In genomic region chr1:220564216-220564615, GRCh38 we compare ENCODE assay signal across 25 cellular contexts. TPM values are rescaled to one million over a fixed set of nuclear protein-coding genes. Genes with fewer than 3 reads are reported as not detected.
"Had no signal": no experiment of that assay in that cellular context is flagged by ENCODE, and none has a peak within 500 bp of the region (broad histone marks: within the 10 kb centered on the region; RNA-seq: fewer than 3 reads in every experiment).

No MANE protein-coding gene starts in this region.

- H3K4me3 ChIP-seq: heart left ventricle, smooth muscle cell, uterus had no signal

- DNase-seq: activated CD4-positive, alpha-beta memory T cell treated with anti-CD3 and anti-CD28 coated beads, Interleukin-2, amount 10 ng/mL, durations not matched to agents 7 days and 5 days; activated CD4-positive, alpha-beta T cell treated with anti-CD3 and anti-CD28 coated beads for 1 hour; activated CD4-positive, alpha-beta T cell treated with anti-CD3 and anti-CD28 coated beads, Interleukin-2, amount 10 ng/mL, durations not matched to agents 7 days and 5 days; activated CD8-positive, alpha-beta memory T cell treated with anti-CD3 and anti-CD28 coated beads, Interleukin-2, amount 50 U/mL, for 48 hours; activated gamma-delta T cell; activated naive CD4-positive, alpha-beta T cell treated with anti-CD3 and anti-CD28 coated beads, Interleukin-2, amount 10 ng/mL, durations not matched to agents 7 days and 5 days; activated T-cell treated with anti-CD3 and anti-CD28 coated beads, Interleukin-2, amount 50 U/mL, for 24 hours; amygdala; central memory CD4-positive, alpha-beta T cell; foreskin fibroblast; heart left ventricle; hypothalamus; immature natural killer cell; mesenchymal stem cell; natural killer cell; stimulated activated CD4-positive, alpha-beta T cell treated with anti-CD3 and anti-CD28 coated beads, Interleukin-1b, Interleukin-23, amount 100 ng/mL, for 48 hours; stimulated activated CD4-positive, alpha-beta T cell treated with anti-CD3 and anti-CD28 coated beads, Interleukin-4, amount 100 ng/mL, for 4 hours; stimulated activated CD8-positive, alpha-beta memory T cell treated with anti-CD3 and anti-CD28 coated beads, Interleukin-4, amount 100 ng/mL, for 48 hours; stimulated activated naive CD8-positive, alpha-beta T cell treated with anti-CD3 and anti-CD28 coated beads, Interleukin-15, amount 100 ng/mL, for 72 hours; substantia nigra; uterus had no signal

- ATAC-seq: natural killer cell; stimulated activated memory B cell treated with anti-CD40 and anti-IgM and Interleukin-4, amounts not matched to agents 10 μg/mL and 1 μg/mL and 100 μg/mL, for 72 hours; stimulated activated naive CD8-positive, alpha-beta T cell treated with anti-CD3 and anti-CD28 coated beads, Interleukin-15, amount 100 ng/mL, for 72 hours had no signal

- H3K27ac Mint-ChIP-seq: activated CD4-positive, alpha-beta memory T cell treated with anti-CD3 and anti-CD28 coated beads, Interleukin-2, amount 10 ng/mL, durations not matched to agents 7 days and 5 days; activated CD4-positive, alpha-beta T cell treated with anti-CD3 and anti-CD28 coated beads, Interleukin-2, amount 10 ng/mL, durations not matched to agents 7 days and 5 days; activated naive CD4-positive, alpha-beta T cell treated with anti-CD3 and anti-CD28 coated beads, Interleukin-2, amount 10 ng/mL, durations not matched to agents 7 days and 5 days; activated T-cell treated with anti-CD3 and anti-CD28 coated beads, Interleukin-2, amount 50 U/mL, for 24 hours; immature natural killer cell; natural killer cell; stimulated activated memory B cell treated with anti-CD40 and anti-IgM and Interleukin-4, amounts not matched to agents 10 μg/mL and 1 μg/mL and 100 μg/mL, for 72 hours; stimulated activated naive CD8-positive, alpha-beta T cell treated with anti-CD3 and anti-CD28 coated beads, Interleukin-15, amount 100 ng/mL, for 72 hours; type B pancreatic cell had no signal

- H3K36me3 Mint-ChIP-seq: activated naive CD4-positive, alpha-beta T cell treated with anti-CD3 and anti-CD28 coated beads, Interleukin-2, amount 10 ng/mL, durations not matched to agents 7 days and 5 days; immature natural killer cell; natural killer cell; stimulated activated memory B cell treated with anti-CD40 and anti-IgM and Interleukin-4, amounts not matched to agents 10 μg/mL and 1 μg/mL and 100 μg/mL, for 72 hours; type B pancreatic cell had no signal

- H3K4me1 Mint-ChIP-seq: activated CD4-positive, alpha-beta memory T cell treated with anti-CD3 and anti-CD28 coated beads, Interleukin-2, amount 10 ng/mL, durations not matched to agents 7 days and 5 days; activated CD4-positive, alpha-beta T cell treated with anti-CD3 and anti-CD28 coated beads, Interleukin-2, amount 10 ng/mL, durations not matched to agents 7 days and 5 days; activated naive CD4-positive, alpha-beta T cell treated with anti-CD3 and anti-CD28 coated beads, Interleukin-2, amount 10 ng/mL, durations not matched to agents 7 days and 5 days; immature natural killer cell; natural killer cell; stimulated activated memory B cell treated with anti-CD40 and anti-IgM and Interleukin-4, amounts not matched to agents 10 μg/mL and 1 μg/mL and 100 μg/mL, for 72 hours; stimulated activated naive CD8-positive, alpha-beta T cell treated with anti-CD3 and anti-CD28 coated beads, Interleukin-15, amount 100 ng/mL, for 72 hours had no signal

- FAIRE-seq: endothelial cell of umbilical vein had no signal

- H3K9me3 ChIP-seq: heart left ventricle, uterus had no signal

- H3K4me1 ChIP-seq: uterus had no signal

- H3K27me3 ChIP-seq: heart left ventricle, uterus had no signal

- H3K4me3 Mint-ChIP-seq: activated CD4-positive, alpha-beta memory T cell treated with anti-CD3 and anti-CD28 coated beads, Interleukin-2, amount 10 ng/mL, durations not matched to agents 7 days and 5 days; activated CD4-positive, alpha-beta T cell treated with anti-CD3 and anti-CD28 coated beads, Interleukin-2, amount 10 ng/mL, durations not matched to agents 7 days and 5 days; activated naive CD4-positive, alpha-beta T cell treated with anti-CD3 and anti-CD28 coated beads, Interleukin-2, amount 10 ng/mL, durations not matched to agents 7 days and 5 days; activated T-cell treated with anti-CD3 and anti-CD28 coated beads, Interleukin-2, amount 50 U/mL, for 24 hours; immature natural killer cell; natural killer cell; stimulated activated memory B cell treated with anti-CD40 and anti-IgM and Interleukin-4, amounts not matched to agents 10 μg/mL and 1 μg/mL and 100 μg/mL, for 72 hours; stimulated activated naive CD8-positive, alpha-beta T cell treated with anti-CD3 and anti-CD28 coated beads, Interleukin-15, amount 100 ng/mL, for 72 hours; type B pancreatic cell had no signal

- H3K27ac ChIP-seq: heart left ventricle, uterus had no signal

- H3K9me3 Mint-ChIP-seq: activated CD4-positive, alpha-beta memory T cell treated with anti-CD3 and anti-CD28 coated beads, Interleukin-2, amount 10 ng/mL, durations not matched to agents 7 days and 5 days; activated CD4-positive, alpha-beta T cell treated with anti-CD3 and anti-CD28 coated beads, Interleukin-2, amount 10 ng/mL, durations not matched to agents 7 days and 5 days; activated naive CD4-positive, alpha-beta T cell treated with anti-CD3 and anti-CD28 coated beads, Interleukin-2, amount 10 ng/mL, durations not matched to agents 7 days and 5 days; activated T-cell treated with anti-CD3 and anti-CD28 coated beads, Interleukin-2, amount 50 U/mL, for 24 hours; immature natural killer cell; natural killer cell; stimulated activated memory B cell treated with anti-CD40 and anti-IgM and Interleukin-4, amounts not matched to agents 10 μg/mL and 1 μg/mL and 100 μg/mL, for 72 hours; stimulated activated naive CD8-positive, alpha-beta T cell treated with anti-CD3 and anti-CD28 coated beads, Interleukin-15, amount 100 ng/mL, for 72 hours; type B pancreatic cell had no signal

- H3K27me3 Mint-ChIP-seq: activated naive CD4-positive, alpha-beta T cell treated with anti-CD3 and anti-CD28 coated beads, Interleukin-2, amount 10 ng/mL, durations not matched to agents 7 days and 5 days; stimulated activated memory B cell treated with anti-CD40 and anti-IgM and Interleukin-4, amounts not matched to agents 10 μg/mL and 1 μg/mL and 100 μg/mL, for 72 hours; type B pancreatic cell had no signal

- H3K4me2 ChIP-seq: smooth muscle cell had no signal

- H3K36me3 ChIP-seq: heart left ventricle, uterus had no signal

RNA-seq across cellular contexts. Expression of gene MARK1, which starts 36.3 kb away (rescaled TPM):
- total RNA-seq: activated CD4-positive, alpha-beta memory T cell treated with anti-CD3 and anti-CD28 coated beads, Interleukin-2, amount 10 ng/mL, durations not matched to agents 7 days and 5 days; activated CD4-positive, alpha-beta T cell treated with anti-CD3 and anti-CD28 coated beads, Interleukin-2, amount 10 ng/mL, durations not matched to agents 7 days and 5 days had no signal
- polyA plus RNA-seq: immature natural killer cell had no signal
